In the genomic region with DNA sequence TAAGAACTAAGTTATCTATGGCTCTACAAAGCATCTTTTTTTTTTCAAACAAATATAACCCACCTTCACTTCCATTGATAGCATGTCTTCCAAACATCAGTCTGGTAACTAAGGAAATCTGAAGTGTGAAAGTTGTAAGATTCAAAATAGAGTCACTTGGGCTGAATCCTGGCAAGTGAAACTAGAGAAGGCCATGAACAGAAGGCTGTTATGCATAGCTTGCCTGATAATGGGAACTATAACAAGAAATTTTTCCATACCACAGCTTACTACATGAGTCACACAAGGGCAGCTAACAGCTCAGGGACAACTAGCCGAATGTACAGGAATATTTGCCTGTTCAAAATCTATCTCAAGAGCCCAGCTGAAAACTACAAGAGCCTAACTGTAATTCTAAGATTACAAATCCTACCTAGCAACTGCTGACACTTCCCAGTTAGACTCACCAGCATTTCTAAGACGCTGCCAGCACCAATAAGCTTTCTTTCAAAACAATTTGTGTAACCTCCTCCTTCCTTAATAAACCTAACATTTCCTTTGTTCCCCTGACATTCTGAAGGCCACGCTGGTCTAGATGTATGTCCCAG, we compare ENCODE assay signal across 8 cellular contexts.
DNase-seq lines count a peak whose midpoint lies in the region; ATAC-seq and TF ChIP-seq lines count a peak whose summit lies in the region.

No MANE protein-coding gene starts in this region.

- no peaks in the 10 kb centered on the region for H3K9me3 Mint-ChIP-seq in activated T-cell treated with anti-CD3 and anti-CD28 coated beads, Interleukin-2, amount 50 U/mL, for 4 hours

- H3K4me1 ChIP-seq in cardiac muscle cell (ENCODE audit: low read depth): peaks cover 17% of the 10 kb centered on the region
- no peaks in the 10 kb centered on the region for H3K4me1 ChIP-seq in right atrium auricular region

- H3K9me3 ChIP-seq in cardiac muscle cell (ENCODE audit: low read depth): no peaks in the 10 kb centered on the region
- H3K9me3 ChIP-seq in right atrium auricular region: no peaks in the 10 kb centered on the region

- ATAC-seq in HG02943 (IDR thresholded peaks at IDR 0.05; ENCODE audit: low read depth, unreplicated experiment): peak; percentile 97
- no peak for ATAC-seq in activated T-cell treated with anti-CD3 and anti-CD28 coated beads, Interleukin-2, amount 50 U/mL, for 4 hours

- H3K27me3 ChIP-seq in cardiac muscle cell: no peaks in the 10 kb centered on the region
- H3K27me3 ChIP-seq in right atrium auricular region: no peaks in the 10 kb centered on the region

- H3K4me1 Mint-ChIP-seq in activated T-cell treated with anti-CD3 and anti-CD28 coated beads, Interleukin-2, amount 50 U/mL, for 4 hours (ENCODE audit: low read depth): no peaks in the 10 kb centered on the region

- DNase-seq in cardiac muscle cell (ENCODE audit: low read depth in 1 of 2, low spot score in 1 of 2) (peak; percentile 83 to 87), right atrium auricular region (ENCODE audit: low spot score) (no peak), NCI-H526 treated with DMSO at 0.1 percent for 48 hours (lab: John Stamatoyannopoulos, UW) (peak; percentile 33), fibroblast of mammary gland (ENCODE audit: low read depth) (peak; percentile 74), ureter (ENCODE audit: low spot score) (no peak)
- no peak for DNase-seq in activated CD8-positive, alpha-beta memory T cell treated with anti-CD3 and anti-CD28 coated beads, Interleukin-2, amount 50 U/mL, for 48 hours
- no peak for DNase-seq in activated T-cell treated with anti-CD3 and anti-CD28 coated beads, Interleukin-2, amount 50 U/mL, for 4 hours

- H3K36me3 ChIP-seq in cardiac muscle cell: no peaks in the 10 kb centered on the region
- no peaks in the 10 kb centered on the region for H3K36me3 ChIP-seq in right atrium auricular region

- H3K27ac ChIP-seq in cardiac muscle cell: peak overlapping the region; percentile 67
- H3K27ac ChIP-seq in right atrium auricular region: no peak overlapping the region

- no peak overlapping the region for H3K4me3 Mint-ChIP-seq in activated T-cell treated with anti-CD3 and anti-CD28 coated beads, Interleukin-2, amount 50 U/mL, for 4 hours

- H3K4me3 ChIP-seq in cardiac muscle cell: no peak overlapping the region
- no peak overlapping the region for H3K4me3 ChIP-seq in right atrium auricular region
- no peak overlapping the region for H3K4me3 ChIP-seq in fibroblast of mammary gland (ENCODE audit: control insufficient read depth, low read depth, low read length)

- no peaks in the 10 kb centered on the region for H3K36me3 Mint-ChIP-seq in activated T-cell treated with anti-CD3 and anti-CD28 coated beads, Interleukin-2, amount 50 U/mL, for 4 hours (ENCODE audit: insufficient read depth)

- H3K27me3 Mint-ChIP-seq in activated T-cell treated with anti-CD3 and anti-CD28 coated beads, Interleukin-2, amount 50 U/mL, for 4 hours (ENCODE audit: low read depth): no peaks in the 10 kb centered on the region

- TF ChIP-seq CTCF in cardiac muscle cell (IDR thresholded peaks at IDR 0.05; ENCODE audit: low read depth, low read length): no peak
- TF ChIP-seq CTCF in right atrium auricular region (IDR thresholded peaks at IDR 0.05): no peak
- TF ChIP-seq CTCF in fibroblast of mammary gland (conservative IDR thresholded peaks at IDR 0.05; ENCODE audit: control insufficient read depth, insufficient read depth, low read depth, low read length): no peak

Comparison
In these comparisons a context has a peak if more than half of its experiments do, and no peak if none do; other contexts are left out.
1. DNase-seq: peak in cardiac muscle cell (2 of 2), NCI-H526 treated with DMSO at 0.1 percent for 48 hours (single experiment) and fibroblast of mammary gland (single experiment); none in right atrium auricular region (single experiment), activated CD8-positive, alpha-beta memory T cell treated with anti-CD3 and anti-CD28 coated beads, Interleukin-2, amount 50 U/mL, for 48 hours (single experiment), activated T-cell treated with anti-CD3 and anti-CD28 coated beads, Interleukin-2, amount 50 U/mL, for 4 hours (single experiment) and ureter (single experiment).